2 cellular contexts compared by ENCODE assay signal in genomic region chr17:47291242-47291873, GRCh38.
TF ChIP-seq lines count a peak whose summit lies in the region.

No MANE protein-coding gene starts in this region.

TF ChIP-seq in K562, 482 proteins besides CTCF, POLR2A, EP300 and RAD21 (continued from another document and continues in another):
- TF ChIP-seq ZNF592 (IDR thresholded peaks at IDR 0.05) (peak; percentile 42; the same call in 1 of the 2 replicates), PHTF2 (CRISPR knock-in tag; IDR thresholded peaks at IDR 0.05) (no peak), CCNT2 (IDR thresholded peaks at IDR 0.05; ENCODE audit: borderline replicate concordance, extremely low read depth, insufficient read length, low read depth, low read length) (peak; percentile 63), FOXM1 (IDR thresholded peaks at IDR 0.05; ENCODE audit: low read depth) (peak; percentile 44; the same call in 1 of the 2 replicates), FOXM1 (CRISPR knock-in tag; IDR thresholded peaks at IDR 0.05; ENCODE audit: low read depth) (no peak), NCOA1 (IDR thresholded peaks at IDR 0.05; ENCODE audit: low read depth) (0 out of 2 replicates have a peak, but pooled peaks have one; percentile 20), ZNF316 (IDR thresholded peaks at IDR 0.05) (no peak), SIX5 (IDR thresholded peaks at IDR 0.05; ENCODE audit: borderline replicate concordance in 1 of 2, insufficient read depth in 1 of 2, low read depth in 1 of 2, low read length in 2 of 2) (no peak), ZBTB11 (CRISPR knock-in tag; IDR thresholded peaks at IDR 0.05) (peak in 1 of 3 experiments; percentile 61; a peak in 2 of 6 replicates), ATF7 (IDR thresholded peaks at IDR 0.05) (no peak)

TF ChIP-seq in HepG2, 621 proteins besides CTCF, POLR2A, EP300 and RAD21 (continued from another document and continues in another):
- TF ChIP-seq ZNF704 (CRISPR knock-in tag; IDR thresholded peaks at IDR 0.05; ENCODE audit: borderline replicate concordance) (no peak), SIX4 (CRISPR knock-in tag; IDR thresholded peaks at IDR 0.05) (no peak), HNF4G (IDR thresholded peaks at IDR 0.05; ENCODE audit: borderline replicate concordance, low read depth, low read length) (peak; percentile 63), HNF4G (CRISPR knock-in tag; IDR thresholded peaks at IDR 0.05; ENCODE audit: borderline replicate concordance, low read depth) (no peak), ZNF276 (CRISPR knock-in tag; IDR thresholded peaks at IDR 0.05; ENCODE audit: low read depth) (no peak), ZNF709 (CRISPR knock-in tag; IDR thresholded peaks at IDR 0.05) (0 out of 2 replicates have a peak, but pooled peaks have one; percentile 28), NFKB2 (CRISPR knock-in tag; IDR thresholded peaks at IDR 0.05; ENCODE audit: borderline replicate concordance) (no peak), HDAC2 (CRISPR knock-in tag; IDR thresholded peaks at IDR 0.05) (peak; percentile 87), SIN3A (IDR thresholded peaks at IDR 0.05; ENCODE audit: borderline replicate concordance, low read depth, low read length) (no peak), ZNF770 (CRISPR knock-in tag; IDR thresholded peaks at IDR 0.05) (no peak), KAT7 (CRISPR knock-in tag; IDR thresholded peaks at IDR 0.05; ENCODE audit: borderline replicate concordance) (no peak), ZC3H13 (CRISPR knock-in tag; IDR thresholded peaks at IDR 0.05) (0 out of 2 replicates have a peak, but pooled peaks have one; percentile 56), ZNF367 (CRISPR knock-in tag; IDR thresholded peaks at IDR 0.05; ENCODE audit: borderline replicate concordance) (no peak), SIX1 (CRISPR knock-in tag; IDR thresholded peaks at IDR 0.05; ENCODE audit: borderline replicate concordance) (peak; percentile 30; the same call in 1 of the 2 replicates), ZNF572 (CRISPR knock-in tag; IDR thresholded peaks at IDR 0.05) (no peak), RFX5 (IDR thresholded peaks at IDR 0.05; ENCODE audit: low read depth, low read length) (no peak), CEBPG (CRISPR knock-in tag; IDR thresholded peaks at IDR 0.05) (peak; percentile 87), POLR2AphosphoS5 (IDR thresholded peaks at IDR 0.05; ENCODE audit: low read depth, low read length) (no peak), SMC3 (IDR thresholded peaks at IDR 0.05; ENCODE audit: low read length) (no peak), JUN (CRISPR knock-in tag; IDR thresholded peaks at IDR 0.05) (no peak), HMGA1 (CRISPR knock-in tag; conservative IDR thresholded peaks at IDR 0.05) (no peak), PTBP1 (IDR thresholded peaks at IDR 0.05; ENCODE audit: low read depth, low read length, poor library complexity, severe bottlenecking) (no peak), NONO (IDR thresholded peaks at IDR 0.05) (no peak), NONO (CRISPR knock-in tag; conservative IDR thresholded peaks at IDR 0.05) (peak; percentile 66), SP2 (CRISPR knock-in tag; IDR thresholded peaks at IDR 0.05) (no peak), SATB2 (CRISPR knock-in tag; IDR thresholded peaks at IDR 0.05) (no peak), BATF2 (CRISPR knock-in tag; IDR thresholded peaks at IDR 0.05) (no peak), ZNF878 (CRISPR knock-in tag; IDR thresholded peaks at IDR 0.05) (0 out of 2 replicates have a peak, but pooled peaks have one; percentile 28), NCOA2 (CRISPR knock-in tag; IDR thresholded peaks at IDR 0.05) (peak; percentile 62; the same call in 1 of the 2 replicates), NFE2L2 (IDR thresholded peaks at IDR 0.05; ENCODE audit: low read length) (no peak), ZSCAN9 (CRISPR knock-in tag; IDR thresholded peaks at IDR 0.05; ENCODE audit: borderline replicate concordance) (no peak), SNAI1 (CRISPR knock-in tag; IDR thresholded peaks at IDR 0.05; ENCODE audit: borderline replicate concordance) (no peak), ZFP62 (CRISPR knock-in tag; IDR thresholded peaks at IDR 0.05) (no peak), MIER2 (CRISPR knock-in tag; IDR thresholded peaks at IDR 0.05) (no peak), PCBP1 (IDR thresholded peaks at IDR 0.05; ENCODE audit: borderline replicate concordance, low read depth, low read length) (no peak), NFRKB (IDR thresholded peaks at IDR 0.05) (no peak), ZNF614 (CRISPR knock-in tag; IDR thresholded peaks at IDR 0.05; ENCODE audit: borderline replicate concordance) (0 out of 2 replicates have a peak, but pooled peaks have one; percentile 86), ZFY (CRISPR knock-in tag; IDR thresholded peaks at IDR 0.05) (no peak), ZBTB42 (CRISPR knock-in tag; IDR thresholded peaks at IDR 0.05) (no peak), PHB2 (IDR thresholded peaks at IDR 0.05; ENCODE audit: partially characterized antibody) (no peak), EZH2 (conservative IDR thresholded peaks at IDR 0.05; ENCODE audit: low read depth, low read length) (no peak), TBX2 (CRISPR knock-in tag; IDR thresholded peaks at IDR 0.05; ENCODE audit: borderline replicate concordance) (no peak), ZNF235 (CRISPR knock-in tag; IDR thresholded peaks at IDR 0.05; ENCODE audit: borderline replicate concordance) (no peak), ISL2 (CRISPR knock-in tag; IDR thresholded peaks at IDR 0.05) (peak; percentile 62), ZBTB10 (CRISPR knock-in tag; IDR thresholded peaks at IDR 0.05; ENCODE audit: borderline replicate concordance) (0 out of 2 replicates have a peak, but pooled peaks have one; percentile 29), HNRNPUL1 (IDR thresholded peaks at IDR 0.05; ENCODE audit: low read depth, low read length) (no peak), TERF1 (CRISPR knock-in tag; IDR thresholded peaks at IDR 0.05) (no peak), JDP2 (CRISPR knock-in tag; IDR thresholded peaks at IDR 0.05; ENCODE audit: borderline replicate concordance) (no peak; the same call in 1 of the 2 replicates), NR2F2 (IDR thresholded peaks at IDR 0.05; ENCODE audit: borderline replicate concordance, low read depth) (peak; percentile 60; the same call in 1 of the 2 replicates), HDAC1 (CRISPR knock-in tag; IDR thresholded peaks at IDR 0.05) (peak; percentile 43; the same call in 1 of the 2 replicates), RORA (CRISPR knock-in tag; IDR thresholded peaks at IDR 0.05) (no peak), CENPBD1 (CRISPR knock-in tag; IDR thresholded peaks at IDR 0.05; ENCODE audit: borderline replicate concordance, low read depth) (no peak), ZUFSP (CRISPR knock-in tag; IDR thresholded peaks at IDR 0.05; ENCODE audit: borderline replicate concordance) (no peak), ZNF264 (CRISPR knock-in tag; IDR thresholded peaks at IDR 0.05) (peak; percentile 59; the same call in 1 of the 2 replicates), PHF5A (CRISPR knock-in tag; IDR thresholded peaks at IDR 0.05; ENCODE audit: low read depth, unreplicated experiment) (no peak), ONECUT2 (CRISPR knock-in tag; IDR thresholded peaks at IDR 0.05) (peak; percentile 67), ZBTB46 (CRISPR knock-in tag; IDR thresholded peaks at IDR 0.05; ENCODE audit: borderline replicate concordance) (no peak), CHCHD3 (CRISPR knock-in tag; IDR thresholded peaks at IDR 0.05) (no peak), TOPORS (CRISPR knock-in tag; IDR thresholded peaks at IDR 0.05) (no peak)
